Comparison of ENCODE assay signal across 8 cellular contexts in the genomic region with DNA sequence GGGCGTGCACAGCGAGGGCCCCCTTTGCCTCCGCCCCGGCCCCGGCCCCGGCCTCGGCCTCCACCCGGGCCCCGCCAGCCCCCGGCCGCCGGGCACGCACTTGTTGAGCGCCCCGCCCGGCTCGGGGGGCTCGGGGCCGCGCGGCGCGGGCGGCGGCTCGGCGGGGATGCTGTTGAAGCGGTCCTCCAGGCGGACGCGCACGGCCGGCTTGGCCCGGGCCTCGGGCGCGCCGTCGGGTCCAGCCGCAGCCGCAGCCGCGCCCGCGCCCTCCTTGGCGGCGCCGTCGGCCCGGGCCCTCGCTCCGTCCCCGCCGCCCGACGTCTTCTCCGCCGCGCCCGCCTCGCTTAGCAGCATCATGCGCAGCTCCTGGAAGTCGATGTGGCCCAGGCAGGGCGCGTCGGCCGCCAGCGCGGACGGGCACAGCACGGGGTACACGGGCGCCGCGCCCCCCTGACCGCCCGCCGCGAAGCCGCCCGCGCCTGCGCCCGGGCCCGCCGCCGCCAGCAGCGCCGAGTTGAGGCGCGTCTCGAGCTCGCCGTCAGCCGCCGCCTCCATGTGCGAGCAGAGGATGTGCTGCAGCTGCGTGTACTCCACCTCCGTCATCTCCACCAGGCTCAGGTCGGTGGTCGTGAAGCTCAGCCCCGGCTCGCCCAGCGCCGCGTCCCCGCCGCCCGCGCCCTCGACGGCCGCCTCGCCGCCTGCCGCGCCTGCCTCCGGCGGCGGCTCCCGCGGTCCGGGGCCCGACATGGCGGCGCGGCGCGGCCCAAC.
DNase-seq lines count a peak whose midpoint lies in the region.

No MANE protein-coding gene starts in this region.

- peak; percentile 9 for DNase-seq in HCEC 1CT
- DNase-seq in NCI-H69 (lab: John Stamatoyannopoulos, UW): peak; percentile 53
- DNase-seq in activated gamma-delta T cell treated with Interleukin-2 at 50 U/mL for 16 hours: peak; percentile 32
- DNase-seq in stimulated activated CD4-positive, alpha-beta T cell treated with anti-CD3 and anti-CD28 coated beads, Interleukin-4, amount 100 ng/mL, for 4 hours: peak; percentile 24 to 29
- no peak for DNase-seq in retina
- DNase-seq in hippocampal formation (lab: John Stamatoyannopoulos, UW): no peak

- H3K4me3 ChIP-seq in GM08714 (ENCODE audit: low read length): peak overlapping the region; percentile 70
- H3K4me3 ChIP-seq in iPS-11a (ENCODE audit: low read depth, low read length): peak overlapping the region; percentile 55

Comparison
In these comparisons a context has a peak if more than half of its experiments do, and no peak if none do; other contexts are left out.
1. DNase-seq: peak in HCEC 1CT (single experiment), NCI-H69 (single experiment), activated gamma-delta T cell treated with Interleukin-2 at 50 U/mL for 16 hours (single experiment) and stimulated activated CD4-positive, alpha-beta T cell treated with anti-CD3 and anti-CD28 coated beads, Interleukin-4, amount 100 ng/mL, for 4 hours (2 of 2); none in retina (single experiment) and hippocampal formation (0 of 2).